ENCODE assay signal across 8 cellular contexts in genomic region chr6:53795702-53796450, GRCh38. TPM values are rescaled to one million over a fixed set of nuclear protein-coding genes. Genes with fewer than 3 reads are reported as not detected.
A peak's percentile ranks its signal among the peaks of the same experiment; 100 is the strongest.
DNase-seq lines count a peak whose midpoint lies in the region; ATAC-seq and TF ChIP-seq lines count a peak whose summit lies in the region.

No MANE protein-coding gene starts in this region.

- H3K27me3 Mint-ChIP-seq in GM23338 (ENCODE audit: insufficient read depth, low read depth, poor library complexity), result peaks cover 17% of the 10 kb centered on the region
- H3K27me3 Mint-ChIP-seq in central memory CD8-positive, alpha-beta T cell, result peaks cover 8% of the 10 kb centered on the region

- H4K20me1 ChIP-seq in GM23338 (replicated peaks; ENCODE audit: insufficient read depth) (peaks cover 11% of the 10 kb centered on the region), PC-9 (ENCODE audit: insufficient read depth) (peaks cover 4% of the 10 kb centered on the region; the same call in 1 of the 2 replicates)

- no peak overlapping the region for H3K27ac ChIP-seq in GM23338 (ENCODE audit: low read depth)
- peak overlapping the region; percentile 70 for H3K27ac ChIP-seq in PC-9

- H3K4me3 ChIP-seq in GM23338 (peak overlapping the region; percentile 98), PC-9 (peak overlapping the region; percentile 86)

- H3K4me1 Mint-ChIP-seq in GM23338, result peaks cover 27% of the 10 kb centered on the region
- peaks cover 33% of the 10 kb centered on the region for H3K4me1 Mint-ChIP-seq in central memory CD8-positive, alpha-beta T cell

- no peaks in the 10 kb centered on the region for H3K36me3 ChIP-seq in GM23338 (ENCODE audit: insufficient read depth)
- no peaks in the 10 kb centered on the region for H3K36me3 ChIP-seq in PC-9 (ENCODE audit: low read depth)

- H3F3A ChIP-seq in GM23338 (replicated peaks; ENCODE audit: low read depth) (0 out of 2 replicates have a peak, but pooled peaks cover 3% of the 10 kb centered on the region), PC-9 (ENCODE audit: insufficient read depth, low read depth) (peaks cover 19% of the 10 kb centered on the region)

- no peaks in the 10 kb centered on the region; the same call in 2 of the 3 replicates for H3K9me3 Mint-ChIP-seq in GM23338
- no peaks in the 10 kb centered on the region for H3K9me3 Mint-ChIP-seq in central memory CD8-positive, alpha-beta T cell

- peak; percentile 13 for ATAC-seq in GM23338
- no peak for ATAC-seq in central memory CD8-positive, alpha-beta T cell (replicated peaks; ENCODE audit: extremely low read depth, poor library complexity, severe bottlenecking)
- peak; percentile 53 for ATAC-seq in left colon
- no peak for ATAC-seq in GM18519 (IDR thresholded peaks at IDR 0.05; ENCODE audit: low FRiP score, unreplicated experiment)

- H2AFZ ChIP-seq in GM23338 (peak overlapping the region; percentile 95), PC-9 (peak overlapping the region; percentile 92)

- H3K9me2 ChIP-seq in GM23338 (ENCODE audit: insufficient read depth), result no peaks in the 10 kb centered on the region
- no peaks in the 10 kb centered on the region for H3K9me2 ChIP-seq in PC-9 (ENCODE audit: insufficient read depth)

- intact Hi-C loops in PC-9 (cut with micrococcal nuclease; ENCODE audit: unreplicated experiment), result loop anchor here (1.0 to 10.0 kb wide), 3 partner anchors 131 to 301 kb away; no protein-coding TSS in a partner anchor
- intact Hi-C loops in left colon (cut with DNase I, micrococcal nuclease), result no loop called here

- H3K4me3 Mint-ChIP-seq in GM23338, result peak overlapping the region; percentile 96
- H3K4me3 Mint-ChIP-seq in central memory CD8-positive, alpha-beta T cell, result peak overlapping the region; percentile 95

- peaks cover 23% of the 10 kb centered on the region for H3K27me3 ChIP-seq in GM23338 (ENCODE audit: insufficient read depth)
- H3K27me3 ChIP-seq in PC-9 (ENCODE audit: insufficient read depth, low read depth), result no peaks in the 10 kb centered on the region

- no peaks in the 10 kb centered on the region for H3K9me3 ChIP-seq in PC-9 (ENCODE audit: insufficient read depth, low read depth)

- H3K4me1 ChIP-seq in GM23338 (ENCODE audit: insufficient read depth) (peaks cover 6% of the 10 kb centered on the region), PC-9 (replicated peaks; ENCODE audit: insufficient read depth) (peaks cover 32% of the 10 kb centered on the region)

- H3K4me2 ChIP-seq in GM23338, result peak overlapping the region; percentile 99
- H3K4me2 ChIP-seq in PC-9, result peak overlapping the region; percentile 85

- peak; percentile 56 for DNase-seq in GM23338 (ENCODE audit: low spot score)
- peak; percentile 48 to 54 for DNase-seq in PC-9
- DNase-seq in central memory CD8-positive, alpha-beta T cell (ENCODE audit: low spot score in 2 of 2), result no peak
- DNase-seq in left colon, result peak; percentile 53 to 66
- peak; percentile 28 for DNase-seq in stimulated activated CD8-positive, alpha-beta memory T cell treated with anti-CD3 and anti-CD28 coated beads, Interleukin-4, amount 100 ng/mL, for 48 hours
- DNase-seq in NCI-H446 treated with DMSO at 0.1 percent for 48 hours (lab: John Stamatoyannopoulos, UW), result no peak
- DNase-seq in middle frontal gyrus (ENCODE audit: extremely low spot score, low spot score), result no peak

- CTCF ChIA-PET in PC-9 (lab: Charles Lee), result interaction anchor here (0.8 to 5.0 kb wide), 3 partner anchors 68 to 160 kb away, joined by 3 to 23 read pairs (median 4); no protein-coding TSS in a partner anchor

- H3K27ac Mint-ChIP-seq in GM23338, result peak overlapping the region; percentile 86; the same call in 1 of the 2 replicates
- H3K27ac Mint-ChIP-seq in central memory CD8-positive, alpha-beta T cell (ENCODE audit: low read depth), result no peak overlapping the region

- H3K79me2 ChIP-seq in GM23338 (replicated peaks; ENCODE audit: insufficient read depth), result peaks cover 50% of the 10 kb centered on the region
- H3K79me2 ChIP-seq in PC-9 (ENCODE audit: low read depth), result peaks cover 61% of the 10 kb centered on the region

- peaks cover 3% of the 10 kb centered on the region; the same call in 1 of the 3 replicates for H3K36me3 Mint-ChIP-seq in GM23338 (ENCODE audit: low read depth)
- H3K36me3 Mint-ChIP-seq in central memory CD8-positive, alpha-beta T cell (ENCODE audit: insufficient read depth), result peaks cover 6% of the 10 kb centered on the region

- no TSS peak for BruUV-seq in PC-9 (replicated peaks; lab: Mats Ljungman, UMichigan)

- TF ChIP-seq CTCF in GM23338 (conservative IDR thresholded peaks at IDR 0.05; ENCODE audit: low read depth in 2 of 2) (no peak), PC-9 (conservative IDR thresholded peaks at IDR 0.05) (no peak)

- POLR2A ChIA-PET in PC-9 (lab: Charles Lee; ENCODE audit: unreplicated experiment), result interaction anchor here (0.5 to 1.1 kb wide), 3 partner anchors 72 to 248 kb away, joined by 3 to 6 read pairs (median 4); no protein-coding TSS in a partner anchor

TF ChIP-seq in GM23338, 12 proteins besides CTCF, POLR2A, EP300 and RAD21:
- peak; percentile 26 for TF ChIP-seq EZH2 (IDR thresholded peaks at IDR 0.05; ENCODE audit: low read depth, unreplicated experiment)
- TF ChIP-seq ZNF331 (CRISPR knock-in tag; IDR thresholded peaks at IDR 0.05; ENCODE audit: low read depth), result no peak
- TF ChIP-seq CREB1 (CRISPR knock-in tag; IDR thresholded peaks at IDR 0.05; ENCODE audit: low read depth), result 0 out of 2 replicates have a peak, but pooled peaks have one; percentile 20

RNA-seq across cellular contexts. Expression of gene LRRC1, which starts 1.1 kb away (rescaled TPM):
- 16.6 and 18.6 TPM in 2 replicates for total RNA-seq in GM23338 (2014; rRNA removed; shearing (Covaris generic))
- 11.3 TPM in 2 replicates for polyA plus RNA-seq in GM23338 (2016; fragmentation: Nextera tagmentation; extraction: Ambion mirVana)
- 23.0 and 26.4 TPM in 2 replicates for total RNA-seq in PC-9 (2021)
- total RNA-seq in left colon, result 10 to 100 TPM; 69.2 to 85.7 TPM

Comparison
In these comparisons a context has a peak if more than half of its experiments do, and no peak if none do; other contexts are left out.
1. ATAC-seq: peak in GM23338 (single experiment) and left colon (single experiment); none in central memory CD8-positive, alpha-beta T cell (single experiment) and GM18519 (single experiment).
2. DNase-seq: peak in GM23338 (single experiment), PC-9 (2 of 2), left colon (2 of 2) and stimulated activated CD8-positive, alpha-beta memory T cell treated with anti-CD3 and anti-CD28 coated beads, Interleukin-4, amount 100 ng/mL, for 48 hours (single experiment); none in central memory CD8-positive, alpha-beta T cell (0 of 2), NCI-H446 treated with DMSO at 0.1 percent for 48 hours (single experiment) and middle frontal gyrus (single experiment).